In the genomic region with DNA sequence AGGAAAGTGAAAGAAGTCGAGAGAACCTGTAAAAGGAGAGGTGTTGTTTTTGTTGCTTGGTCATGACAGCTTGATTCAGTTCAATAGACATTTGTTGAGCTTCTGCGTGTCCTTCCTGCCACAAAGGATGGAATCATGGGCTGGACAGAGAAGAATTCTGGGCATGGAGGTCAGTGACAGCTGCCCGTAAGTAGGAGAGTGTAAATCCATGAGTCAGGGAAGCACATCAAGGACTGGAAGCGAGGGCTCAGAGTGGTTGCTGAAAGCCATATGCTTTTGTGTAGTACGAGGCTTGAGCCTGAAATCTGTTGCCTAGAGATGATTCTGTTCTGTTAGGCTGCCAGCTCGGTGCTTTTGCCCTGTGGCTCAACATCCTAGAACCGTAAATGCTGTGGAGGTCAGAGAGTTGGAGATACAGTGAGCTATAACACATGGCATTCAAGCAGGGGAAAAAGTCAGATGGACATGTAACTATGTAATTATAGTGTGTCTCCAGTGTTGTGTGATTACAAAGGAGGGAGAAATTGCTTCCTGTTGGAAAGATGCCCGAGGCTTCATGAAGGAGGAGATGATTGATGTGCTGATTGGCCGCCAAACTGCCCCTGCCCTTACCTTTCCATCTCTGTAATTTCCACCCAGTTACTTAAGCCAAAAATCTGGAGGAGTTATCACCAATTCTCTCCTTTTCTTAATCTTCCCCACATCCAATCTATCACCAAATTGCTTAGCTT, we compare ENCODE assay signal across 15 cellular contexts.
DNase-seq lines count a peak whose midpoint lies in the region; ATAC-seq and TF ChIP-seq lines count a peak whose summit lies in the region.
"Had no signal": no experiment of that assay in that cellular context is flagged by ENCODE, and none has a peak within 500 bp of the region (broad histone marks: within the 10 kb centered on the region; RNA-seq: fewer than 3 reads in every experiment).

No MANE protein-coding gene starts in this region.

- H2AFZ ChIP-seq in SK-N-SH (ENCODE audit: low read depth) (no peak overlapping the region), trophoblast cell (ENCODE audit: insufficient read depth, low read length, poor library complexity) (no peak overlapping the region)

- H3K36me3 ChIP-seq in SK-N-SH (replicated peaks in 1 of 2; ENCODE audit: control insufficient read depth in 1 of 2, insufficient read depth in 2 of 2, low read length in 1 of 2) (no peaks in the 10 kb centered on the region), trophoblast cell (ENCODE audit: control insufficient read depth in 1 of 2, insufficient read depth in 2 of 2, low read length in 2 of 2) (no peaks in the 10 kb centered on the region)
- H3K36me3 ChIP-seq: heart right ventricle, SJCRH30, transverse colon had no signal

- CTCF ChIA-PET in SK-N-SH (lab: Yijun Ruan, JAX), result interaction anchor here (1.4 to 1.6 kb wide), 2 partner anchors 11 to 34 kb away, joined by 3 to 5 read pairs; no protein-coding TSS in a partner anchor

- no peak overlapping the region for H4K12ac ChIP-seq in trophoblast cell (ENCODE audit: low read depth, low read length)

- no peak for TF ChIP-seq RAD21 in SK-N-SH (IDR thresholded peaks at IDR 0.05; ENCODE audit: low read length)

- no peak overlapping the region for H4K91ac ChIP-seq in trophoblast cell (ENCODE audit: low read depth, low read length)

- no peaks in the 10 kb centered on the region for H3K9me2 ChIP-seq in SK-N-SH

- no peak for TF ChIP-seq CTCF in SK-N-SH (IDR thresholded peaks at IDR 0.05)
- TF ChIP-seq CTCF in VCaP (conservative IDR thresholded peaks at IDR 0.05), result no peak

- H2BK12ac ChIP-seq in trophoblast cell (ENCODE audit: low read length), result no peak overlapping the region

- no peak overlapping the region for H3K18ac ChIP-seq in trophoblast cell (ENCODE audit: low read length)

- no peak overlapping the region for H2AK5ac ChIP-seq in trophoblast cell (ENCODE audit: low read length)

- H3K9me3 ChIP-seq in SK-N-SH, result no peaks in the 10 kb centered on the region
- H3K9me3 ChIP-seq in trophoblast cell (ENCODE audit: insufficient read depth, low read depth, low read length), result no peaks in the 10 kb centered on the region
- H3K9me3 ChIP-seq: heart right ventricle, SJCRH30, transverse colon had no signal

- H2BK120ac ChIP-seq in trophoblast cell (ENCODE audit: insufficient read depth, low read length, poor library complexity), result no peak overlapping the region

- H3K23ac ChIP-seq in trophoblast cell (ENCODE audit: low read length), result peak overlapping the region; percentile 37

- H3K4me1 ChIP-seq in SK-N-SH (ENCODE audit: control insufficient read depth in 1 of 2, insufficient read depth in 2 of 2, low read depth in 1 of 2, low read length in 1 of 2), result peaks cover 0 to 2% of the 10 kb centered on the region in 2 experiments; a peak in 1 of 4 replicates
- H3K4me1 ChIP-seq in trophoblast cell (ENCODE audit: control insufficient read depth in 1 of 2, insufficient read depth in 2 of 2, low read length in 2 of 2), result no peaks in the 10 kb centered on the region
- H3K4me1 ChIP-seq: transverse colon had no signal

- no peak overlapping the region for H3K4ac ChIP-seq in trophoblast cell (ENCODE audit: low read depth, low read length)

- 17% methylated on average over 9 of the region's 9 CpGs for WGBS in SK-N-SH (ENCODE audit: low lambda C conversion rate)
- 100% methylated on average over 1 of the region's 9 CpGs for WGBS in trophoblast cell (ENCODE audit: extremely low coverage, insufficient coverage, insufficient read length)

- no peaks in the 10 kb centered on the region for H3K79me2 ChIP-seq in SK-N-SH (ENCODE audit: insufficient read depth)
- no peaks in the 10 kb centered on the region for H3K79me2 ChIP-seq in trophoblast cell (ENCODE audit: control insufficient read depth, insufficient read depth, low read length, poor library complexity)

- no peak overlapping the region for H2BK5ac ChIP-seq in trophoblast cell (ENCODE audit: low read depth, low read length, poor library complexity)

- peak; percentile 22 for DNase-seq in SK-N-SH
- peak; percentile 60 for DNase-seq in NCI-H2029 (lab: John Stamatoyannopoulos, UW)
- peak; percentile 30 to 35 for DNase-seq in trophoblast cell
- DNase-seq in ecto neural progenitor cell (ENCODE audit: low spot score), result no peak
- DNase-seq: activated naive CD4-positive, alpha-beta T cell treated with anti-CD3 and anti-CD28 coated beads, Interleukin-2, amount 50 U/mL, for 16 hours; heart right ventricle; Karpas-422; left cardiac atrium; stimulated activated CD4-positive, alpha-beta T cell treated with anti-CD3 and anti-CD28 coated beads, Interleukin-2, amount 100 ng/mL, for 24 hours; transverse colon had no signal

- H3K4me3 ChIP-seq in SK-N-SH (ENCODE audit: low read depth in 2 of 2, low read length in 1 of 2) (no peak overlapping the region), trophoblast cell (ENCODE audit: low read depth, low read length) (no peak overlapping the region)
- H3K4me3 ChIP-seq: heart right ventricle, SJCRH30, transverse colon had no signal

- no peak for TF ChIP-seq EP300 in SK-N-SH (IDR thresholded peaks at IDR 0.05; ENCODE audit: borderline replicate concordance in 1 of 2, low read depth in 1 of 2, low read length in 1 of 2)

- H3K27ac ChIP-seq in SK-N-SH (ENCODE audit: low read depth in 2 of 2, low read length in 1 of 2), result no peak overlapping the region
- H3K27ac ChIP-seq in VCaP, result peak overlapping the region; percentile 66
- H3K27ac ChIP-seq in trophoblast cell (ENCODE audit: low read depth, low read length), result no peak overlapping the region
- H3K27ac ChIP-seq: heart right ventricle, SJCRH30, transverse colon had no signal

- no peaks in the 10 kb centered on the region for H4K20me1 ChIP-seq in SK-N-SH (ENCODE audit: insufficient read depth)

- no peak for ATAC-seq in SK-N-SH treated with all-trans-retinoic acid at 6 μM for 48 hours
- no peak for ATAC-seq in HG03439 (IDR thresholded peaks at IDR 0.05; ENCODE audit: unreplicated experiment)
- ATAC-seq in HG02884 (IDR thresholded peaks at IDR 0.05; ENCODE audit: unreplicated experiment), result no peak

- POLR2A ChIA-PET in SK-N-SH (lab: Yijun Ruan, JAX), result no interaction called here

- no peaks in the 10 kb centered on the region for H3F3A ChIP-seq in SK-N-SH (replicated peaks; ENCODE audit: insufficient read depth)

- H3K27me3 ChIP-seq in SK-N-SH (ENCODE audit: insufficient read depth) (no peaks in the 10 kb centered on the region), trophoblast cell (ENCODE audit: insufficient read depth, low read length) (no peaks in the 10 kb centered on the region)
- H3K27me3 ChIP-seq: SJCRH30, transverse colon had no signal

- H4K8ac ChIP-seq in trophoblast cell (ENCODE audit: low read depth, low read length), result no peak overlapping the region

- no peak overlapping the region for H3K14ac ChIP-seq in trophoblast cell (ENCODE audit: low read length)

- H3K4me2 ChIP-seq in SK-N-SH (no peak overlapping the region), trophoblast cell (ENCODE audit: low read length) (no peak overlapping the region)

- no peaks in the 10 kb centered on the region for H3K79me1 ChIP-seq in trophoblast cell (ENCODE audit: low read length)

- H3K9ac ChIP-seq in SK-N-SH (no peak overlapping the region), trophoblast cell (ENCODE audit: low read length) (no peak overlapping the region)

TF ChIP-seq in SK-N-SH, 30 proteins besides CTCF, POLR2A, EP300 and RAD21:
- TF ChIP-seq YY1 (IDR thresholded peaks at IDR 0.05; ENCODE audit: low read depth) (no peak), SIN3A (IDR thresholded peaks at IDR 0.05; ENCODE audit: borderline replicate concordance, low read depth, low read length) (no peak), FOXJ3 (CRISPR knock-in tag; IDR thresholded peaks at IDR 0.05) (no peak)
- TF ChIP-seq, protein P1, sequence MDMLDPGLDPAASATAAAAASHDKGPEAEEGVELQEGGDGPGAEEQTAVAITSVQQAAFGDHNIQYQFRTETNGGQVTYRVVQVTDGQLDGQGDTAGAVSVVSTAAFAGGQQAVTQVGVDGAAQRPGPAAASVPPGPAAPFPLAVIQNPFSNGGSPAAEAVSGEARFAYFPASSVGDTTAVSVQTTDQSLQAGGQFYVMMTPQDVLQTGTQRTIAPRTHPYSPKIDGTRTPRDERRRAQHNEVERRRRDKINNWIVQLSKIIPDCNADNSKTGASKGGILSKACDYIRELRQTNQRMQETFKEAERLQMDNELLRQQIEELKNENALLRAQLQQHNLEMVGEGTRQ (IDR thresholded peaks at IDR 0.05; ENCODE audit: borderline replicate concordance, low read depth, low read length), result no peak

TF ChIP-seq in SK-N-SH treated with all-trans-retinoic acid at 6 μM for 48 hours, 23 proteins besides CTCF, POLR2A, EP300 and RAD21:
- no peak for TF ChIP-seq OSR1 (CRISPR knock-in tag; IDR thresholded peaks at IDR 0.05)
- TF ChIP-seq ZNF565 (CRISPR knock-in tag; conservative IDR thresholded peaks at IDR 0.05; ENCODE audit: low read depth), result no peak
- TF ChIP-seq BACH2 (CRISPR knock-in tag; IDR thresholded peaks at IDR 0.05; ENCODE audit: borderline replicate concordance), result no peak
